ENCODE assay signal across 8 cellular contexts in genomic region chr13:113187263-113187669, GRCh38. TPM values are rescaled to one million over a fixed set of nuclear protein-coding genes. Genes with fewer than 3 reads are reported as not detected.
DNase-seq lines count a peak whose midpoint lies in the region; ATAC-seq and TF ChIP-seq lines count a peak whose summit lies in the region.

No MANE protein-coding gene starts in this region.

- no peak overlapping the region for H3K4me2 ChIP-seq in hepatocyte

- H3K9me2 ChIP-seq in hepatocyte (replicated peaks; ENCODE audit: insufficient read depth), result no peaks in the 10 kb centered on the region

- DNase-seq in COR-L47 (lab: John Stamatoyannopoulos, UW) (peak; percentile 2), NOMO-1 treated with dmso at 0.1 percent for 144 hours (lab: John Stamatoyannopoulos, UW; ENCODE audit: unreplicated experiment) (peak; percentile 69), amniotic epithelial cell (ENCODE audit: low read depth) (peak; percentile 97), hepatocyte (ENCODE audit: low spot score) (peak; percentile 84)
- peak; percentile 38 to 59 (median 47) for DNase-seq in stimulated activated CD4-positive, alpha-beta T cell treated with anti-CD3 and anti-CD28 coated beads, Interleukin-1b, Interleukin-23, amount 100 ng/mL, for 24 hours (ENCODE audit: low read depth in 4 of 4, low spot score in 1 of 4)

- H3K27me3 ChIP-seq in hepatocyte, result no peaks in the 10 kb centered on the region

- H3K9me3 ChIP-seq in hepatocyte (ENCODE audit: low read depth), result no peaks in the 10 kb centered on the region

- no peaks in the 10 kb centered on the region for H4K20me1 ChIP-seq in hepatocyte (ENCODE audit: insufficient read depth, poor library complexity, severe bottlenecking)

- H3K36me3 ChIP-seq in hepatocyte (replicated peaks; ENCODE audit: insufficient read depth, low read depth), result peaks cover 5% of the 10 kb centered on the region

- no peak overlapping the region for H3K4me3 ChIP-seq in hepatocyte

- H3K27ac ChIP-seq in hepatocyte, result peak overlapping the region; percentile 80

- ATAC-seq in HG02852 (IDR thresholded peaks at IDR 0.05; ENCODE audit: unreplicated experiment), result no peak
- ATAC-seq in GM19455 (IDR thresholded peaks at IDR 0.05; ENCODE audit: unreplicated experiment), result no peak
- no peak for ATAC-seq in HG03354 (IDR thresholded peaks at IDR 0.05; ENCODE audit: poor library complexity, severe bottlenecking, unreplicated experiment)

- H3K4me1 ChIP-seq in hepatocyte (ENCODE audit: insufficient read depth), result no peaks in the 10 kb centered on the region

- H2AFZ ChIP-seq in hepatocyte, result no peak overlapping the region

- H3K79me2 ChIP-seq in hepatocyte, result peaks cover 5% of the 10 kb centered on the region

- WGBS in hepatocyte (ENCODE audit: low lambda C conversion rate, missing lambda C conversion rate), result 71% methylated on average over 9 of the region's 9 CpGs

- no peak for TF ChIP-seq CTCF in hepatocyte (IDR thresholded peaks at IDR 0.05; ENCODE audit: poor library complexity)

RNA-seq across cellular contexts. Expression of gene PCID2, which starts 21.2 kb away (rescaled TPM):
- total RNA-seq in hepatocyte, result 55.4 and 64.9 TPM in 2 replicates
- 42.3 and 47.5 TPM in 2 replicates for polyA plus RNA-seq in hepatocyte

RNA-seq across cellular contexts. Expression of gene CUL4A, which starts 22.1 kb away (rescaled TPM):
- 75.8 and 85.3 TPM in 2 replicates for total RNA-seq in hepatocyte
- polyA plus RNA-seq in hepatocyte, result 51.0 and 52.2 TPM in 2 replicates

RNA-seq across cellular contexts. Expression of gene PROZ, which starts 28.8 kb away (rescaled TPM):
- total RNA-seq in hepatocyte, result 4.7 and 5.4 TPM in 2 replicates
- 4.7 and 8.0 TPM in 2 replicates for polyA plus RNA-seq in hepatocyte

Comparison
In these comparisons a context has a peak if more than half of its experiments do, and no peak if none do; other contexts are left out.
1. DNase-seq: peak in every context shown above with its lines; median percentile 97 in amniotic epithelial cell; 84 in hepatocyte; 69 in NOMO-1 treated with dmso at 0.1 percent for 144 hours; 47 in stimulated activated CD4-positive, alpha-beta T cell treated with anti-CD3 and anti-CD28 coated beads, Interleukin-1b, Interleukin-23, amount 100 ng/mL, for 24 hours; 2 in COR-L47.